Comparison of ENCODE assay signal across 39 cellular contexts in genomic region chr20:12511499-12511898, GRCh38.
"Had no signal": no experiment of that assay in that cellular context is flagged by ENCODE, and none has a peak within 500 bp of the region (broad histone marks: within the 10 kb centered on the region; RNA-seq: fewer than 3 reads in every experiment).

No MANE protein-coding gene starts in this region.

- DNase-seq: activated effector memory CD4-positive, alpha-beta T cell treated with anti-CD3 and anti-CD28 coated beads, Interleukin-2, amount 50 U/mL, for 16 hours; activated effector memory CD4-positive, alpha-beta T cell treated with Interleukin-2 at 50 U/mL for 16 hours; activated gamma-delta T cell; activated gamma-delta T cell treated with Interleukin-2 at 50 U/mL for 16 hours; activated naive CD4-positive, alpha-beta T cell; activated naive CD4-positive, alpha-beta T cell treated with anti-CD3 and anti-CD28 coated beads for 36 hours; activated naive CD4-positive, alpha-beta T cell treated with anti-CD3 and anti-CD28 coated beads, Interleukin-2, amount 10 ng/mL, durations not matched to agents 7 days and 5 days; activated naive CD4-positive, alpha-beta T cell treated with anti-CD3 and anti-CD28 coated beads, Interleukin-2, amount 50 U/mL, for 16 hours; activated naive CD4-positive, alpha-beta T cell treated with Interleukin-2 at 50 U/mL for 16 hours; activated naive CD8-positive, alpha-beta T cell treated with anti-CD3 and anti-CD28 coated beads for 36 hours; activated naive CD8-positive, alpha-beta T cell treated with anti-CD3 and anti-CD28 coated beads, Interleukin-2, amount 10 ng/mL, durations not matched to agents 7 days and 5 days; activated T-cell treated with anti-CD3 and anti-CD28 coated beads, Interleukin-2, amount 50 U/mL, for 1 hour; activated T-cell treated with anti-CD3 and anti-CD28 coated beads, Interleukin-2, amount 50 U/mL, for 24 hours; activated T-cell treated with anti-CD3 and anti-CD28 coated beads, Interleukin-2, amount 50 U/mL, for 4 hours; activated T-cell treated with anti-CD3 and anti-CD28 coated beads, Interleukin-2, amount 50 U/mL, for 48 hours; activated T-cell treated with anti-CD3 and anti-CD28 coated beads, Interleukin-2, amount 50 U/mL, for 72 hours; adrenal gland; amniotic stem cell; amygdala; anterior cingulate cortex; aorta; body of pancreas; brain microvascular endothelial cell; caudate nucleus; central memory CD4-positive, alpha-beta T cell; cerebellar nuclear complex had no signal

- H3K9me3 Mint-ChIP-seq: brain had no signal

- H3K4me1 ChIP-seq: adrenal gland, ascending aorta, body of pancreas, breast epithelium had no signal

- H3K27me3 Mint-ChIP-seq: activated naive CD4-positive, alpha-beta T cell treated with anti-CD3 and anti-CD28 coated beads, Interleukin-2, amount 10 ng/mL, durations not matched to agents 7 days and 5 days; activated naive CD4-positive, alpha-beta T cell treated with anti-CD3 and anti-CD28 coated beads, Interleukin-2, amount 50 U/mL, for 24 hours; activated naive CD8-positive, alpha-beta T cell; activated naive CD8-positive, alpha-beta T cell treated with anti-CD3 and anti-CD28 coated beads for 36 hours; activated naive CD8-positive, alpha-beta T cell treated with anti-CD3 and anti-CD28 coated beads, Interleukin-2, amount 10 ng/mL, durations not matched to agents 7 days and 5 days; activated T-cell treated with anti-CD3 and anti-CD28 coated beads, Interleukin-2, amount 50 U/mL, for 24 hours; activated T-helper 17 cell treated with anti-CD3 and anti-CD28 coated beads, Interleukin-2, amount 50 U/mL, for 72 hours; central memory CD8-positive, alpha-beta T cell had no signal

- ATAC-seq: activated naive CD4-positive, alpha-beta T cell treated with anti-CD3 and anti-CD28 coated beads, Interleukin-2, amount 50 U/mL, for 72 hours; activated T-cell treated with anti-CD3 and anti-CD28 coated beads, Interleukin-2, amount 50 U/mL, for 4 hours; activated T-cell treated with anti-CD3 and anti-CD28 coated beads, Interleukin-2, amount 50 U/mL, for 72 hours; activated T-helper 17 cell treated with anti-CD3 and anti-CD28 coated beads, Interleukin-2, amount 50 U/mL, for 72 hours; body of pancreas had no signal

- H3K27ac Mint-ChIP-seq: activated naive CD4-positive, alpha-beta T cell treated with anti-CD3 and anti-CD28 coated beads for 36 hours; activated naive CD4-positive, alpha-beta T cell treated with anti-CD3 and anti-CD28 coated beads, Interleukin-2, amount 10 ng/mL, durations not matched to agents 7 days and 5 days; activated naive CD4-positive, alpha-beta T cell treated with anti-CD3 and anti-CD28 coated beads, Interleukin-2, amount 50 U/mL, for 24 hours; activated naive CD4-positive, alpha-beta T cell treated with anti-CD3 and anti-CD28 coated beads, Interleukin-2, amount 50 U/mL, for 72 hours; activated naive CD8-positive, alpha-beta T cell; activated naive CD8-positive, alpha-beta T cell treated with anti-CD3 and anti-CD28 coated beads for 36 hours; activated naive CD8-positive, alpha-beta T cell treated with anti-CD3 and anti-CD28 coated beads, Interleukin-2, amount 10 ng/mL, durations not matched to agents 7 days and 5 days; activated T-cell treated with anti-CD3 and anti-CD28 coated beads, Interleukin-2, amount 50 U/mL, for 24 hours; activated T-cell treated with anti-CD3 and anti-CD28 coated beads, Interleukin-2, amount 50 U/mL, for 72 hours; activated T-helper 1 cell treated with anti-CD3 and anti-CD28 coated beads, Interleukin-12 subunit alpha, Interleukin-12 subunit beta, Interleukin-2, Interleukin-4 antibody, amounts not matched to agents 30 ng/mL and 10 ng/mL and 1 ng/mL, durations not matched to agents 14 hours and 24 hours and 36 hours; activated T-helper 17 cell treated with anti-CD3 and anti-CD28 coated beads, Interleukin-2, amount 50 U/mL, for 72 hours; activated T-helper 2 cell treated with anti-CD3 and anti-CD28 coated beads, Interferon-gamma antibody, Interleukin-2, Interleukin-4, amounts not matched to agents 10 μg/mL and 5 μg/mL and 100 μg/mL, durations not matched to agents 14 hours and 24 hours and 36 hours; brain had no signal

- H3K4me3 ChIP-seq: adrenal gland, ascending aorta, body of pancreas, breast epithelium, cardiac muscle cell had no signal

- H3K36me3 Mint-ChIP-seq: activated naive CD4-positive, alpha-beta T cell treated with anti-CD3 and anti-CD28 coated beads, Interleukin-2, amount 10 ng/mL, durations not matched to agents 7 days and 5 days; activated naive CD4-positive, alpha-beta T cell treated with anti-CD3 and anti-CD28 coated beads, Interleukin-2, amount 50 U/mL, for 24 hours; activated naive CD4-positive, alpha-beta T cell treated with anti-CD3 and anti-CD28 coated beads, Interleukin-2, amount 50 U/mL, for 72 hours; activated naive CD8-positive, alpha-beta T cell; activated naive CD8-positive, alpha-beta T cell treated with anti-CD3 and anti-CD28 coated beads for 36 hours; activated naive CD8-positive, alpha-beta T cell treated with anti-CD3 and anti-CD28 coated beads, Interleukin-2, amount 10 ng/mL, durations not matched to agents 7 days and 5 days; brain had no signal

- FAIRE-seq: astrocyte, bronchial epithelial cell had no signal

- H3K27ac ChIP-seq: adrenal gland, ascending aorta, body of pancreas, brain microvascular endothelial cell, breast epithelium, cardiac muscle cell had no signal

- H3K4me1 Mint-ChIP-seq: activated naive CD4-positive, alpha-beta T cell treated with anti-CD3 and anti-CD28 coated beads, Interleukin-2, amount 10 ng/mL, durations not matched to agents 7 days and 5 days; activated naive CD4-positive, alpha-beta T cell treated with anti-CD3 and anti-CD28 coated beads, Interleukin-2, amount 50 U/mL, for 24 hours; activated naive CD8-positive, alpha-beta T cell treated with anti-CD3 and anti-CD28 coated beads for 36 hours; activated naive CD8-positive, alpha-beta T cell treated with anti-CD3 and anti-CD28 coated beads, Interleukin-2, amount 10 ng/mL, durations not matched to agents 7 days and 5 days; activated T-helper 17 cell treated with anti-CD3 and anti-CD28 coated beads, Interleukin-2, amount 50 U/mL, for 72 hours; central memory CD8-positive, alpha-beta T cell had no signal

- H3K9me3 ChIP-seq: adrenal gland, ascending aorta, body of pancreas, breast epithelium had no signal

- H3K4me3 Mint-ChIP-seq: activated naive CD4-positive, alpha-beta T cell treated with anti-CD3 and anti-CD28 coated beads for 36 hours; activated naive CD4-positive, alpha-beta T cell treated with anti-CD3 and anti-CD28 coated beads, Interleukin-2, amount 10 ng/mL, durations not matched to agents 7 days and 5 days; activated naive CD4-positive, alpha-beta T cell treated with anti-CD3 and anti-CD28 coated beads, Interleukin-2, amount 50 U/mL, for 24 hours; activated naive CD8-positive, alpha-beta T cell; activated naive CD8-positive, alpha-beta T cell treated with anti-CD3 and anti-CD28 coated beads for 36 hours; activated naive CD8-positive, alpha-beta T cell treated with anti-CD3 and anti-CD28 coated beads, Interleukin-2, amount 10 ng/mL, durations not matched to agents 7 days and 5 days; activated T-cell treated with anti-CD3 and anti-CD28 coated beads, Interleukin-2, amount 50 U/mL, for 24 hours; activated T-cell treated with anti-CD3 and anti-CD28 coated beads, Interleukin-2, amount 50 U/mL, for 4 hours; activated T-cell treated with anti-CD3 and anti-CD28 coated beads, Interleukin-2, amount 50 U/mL, for 72 hours; activated T-helper 1 cell treated with anti-CD3 and anti-CD28 coated beads, Interleukin-12 subunit alpha, Interleukin-12 subunit beta, Interleukin-2, Interleukin-4 antibody, amounts not matched to agents 30 ng/mL and 10 ng/mL and 1 ng/mL, durations not matched to agents 14 hours and 24 hours and 36 hours; activated T-helper 17 cell treated with anti-CD3 and anti-CD28 coated beads, Interleukin-2, amount 50 U/mL, for 72 hours; brain; central memory CD8-positive, alpha-beta T cell had no signal

- H3K36me3 ChIP-seq: adrenal gland, ascending aorta, brain microvascular endothelial cell, breast epithelium, cardiac muscle cell had no signal

- H3K27me3 ChIP-seq: adrenal gland, ascending aorta, body of pancreas, brain microvascular endothelial cell, breast epithelium, cardiac muscle cell had no signal
